ENCODE assay signal across 9 cellular contexts in genomic region chr1:23118957-23119792, GRCh38. TPM values are rescaled to one million over a fixed set of nuclear protein-coding genes. Genes with fewer than 3 reads are reported as not detected.
DNase-seq lines count a peak whose midpoint lies in the region; ATAC-seq and TF ChIP-seq lines count a peak whose summit lies in the region.
"Had no signal": no experiment of that assay in that cellular context is flagged by ENCODE, and none has a peak within 500 bp of the region (broad histone marks: within the 10 kb centered on the region; RNA-seq: fewer than 3 reads in every experiment).

No MANE protein-coding gene starts in this region.

- peak overlapping the region; percentile 79 for H3K27ac ChIP-seq in CD4-positive, CD25-positive, alpha-beta regulatory T cell (ENCODE audit: insufficient read depth, low read length, poor library complexity, severe bottlenecking)
- H3K27ac ChIP-seq in OCI-LY7 (ENCODE audit: low read depth, low read length, poor library complexity, severe bottlenecking), result no peak overlapping the region
- H3K27ac ChIP-seq in ascending aorta, result peak overlapping the region in 1 of 2 donors; percentile 49
- no peak overlapping the region for H3K27ac ChIP-seq in mesenchymal stem cell (ENCODE audit: low read length, poor library complexity, severe bottlenecking)

- peaks cover 35% of the 10 kb centered on the region for H3K4me1 ChIP-seq in CD4-positive, CD25-positive, alpha-beta regulatory T cell (ENCODE audit: control insufficient read depth, insufficient read depth, low read length, poor library complexity, severe bottlenecking)
- H3K4me1 ChIP-seq in OCI-LY7 (ENCODE audit: insufficient read depth, low read length, poor library complexity, severe bottlenecking) (peaks cover 27% of the 10 kb centered on the region), ascending aorta (peaks cover 2 to 31% of the 10 kb centered on the region in 2 donors), mesenchymal stem cell (ENCODE audit: control insufficient read depth, insufficient read depth, low read depth, low read length) (peaks cover 13% of the 10 kb centered on the region)

- H3K36me3 Mint-ChIP-seq in CD4-positive, CD25-positive, alpha-beta regulatory T cell, result no peaks in the 10 kb centered on the region

- H4K20me1 ChIP-seq in OCI-LY7 (ENCODE audit: insufficient read depth, low read length), result 0 out of 2 replicates have a peak, but pooled peaks cover 14% of the 10 kb centered on the region

- H2BK12ac ChIP-seq in mesenchymal stem cell (ENCODE audit: low read length in 2 of 2), result no peak overlapping the region

- TF ChIP-seq CTCF in OCI-LY7 (conservative IDR thresholded peaks at IDR 0.05; ENCODE audit: low read length) (no peak), ascending aorta (IDR thresholded peaks at IDR 0.05) (no peak)

- H3K79me2 ChIP-seq in OCI-LY7 (ENCODE audit: insufficient read depth, low read depth, low read length), result peaks cover 40% of the 10 kb centered on the region; the same call in 1 of the 2 replicates

- no peak overlapping the region for H3K23ac ChIP-seq in mesenchymal stem cell (ENCODE audit: low read length in 2 of 2)

- no peak overlapping the region for H2BK15ac ChIP-seq in mesenchymal stem cell (ENCODE audit: low read depth, poor library complexity, severe bottlenecking)

- CTCF ChIA-PET in OCI-LY7 (lab: Charles Lee; ENCODE audit: unreplicated experiment), result interaction anchor here (1.1 to 1.6 kb wide), 2 partner anchors 9 to 65 kb away, joined by 3 to 6 read pairs; no protein-coding TSS in a partner anchor

- peak; percentile 26 to 81 (median 61) for DNase-seq in CD4-positive, CD25-positive, alpha-beta regulatory T cell
- DNase-seq in OCI-LY7 (ENCODE audit: low spot score) (no peak), ascending aorta (ENCODE audit: low spot score in 2 of 2) (no peak), mesenchymal stem cell (peak; percentile 71), AG08396 (ENCODE audit: low spot score) (no peak), ecto neural progenitor cell (ENCODE audit: low spot score) (no peak), NCI-H2171 treated with DMSO at 0.1 percent for 48 hours (lab: John Stamatoyannopoulos, UW) (no peak), HuH-7.5 (ENCODE audit: low spot score) (no peak)

- H3K9me3 Mint-ChIP-seq in CD4-positive, CD25-positive, alpha-beta regulatory T cell, result no peaks in the 10 kb centered on the region
- H3K9me3 Mint-ChIP-seq: nephron had no signal

- H4K8ac ChIP-seq in mesenchymal stem cell (ENCODE audit: low read length), result no peak overlapping the region

- no peak overlapping the region for H2BK5ac ChIP-seq in mesenchymal stem cell (ENCODE audit: low read depth, low read length, poor library complexity, severe bottlenecking)

- POLR2A ChIA-PET in OCI-LY7 (lab: Charles Lee), result interaction anchor here (0.5 to 1.1 kb wide), 6 partner anchors 9 to 646 kb away, joined by 3 to 5 read pairs (median 3); no protein-coding TSS in a partner anchor

- H3K36me3 ChIP-seq in CD4-positive, CD25-positive, alpha-beta regulatory T cell (ENCODE audit: control insufficient read depth, insufficient read depth, low read length), result no peaks in the 10 kb centered on the region
- H3K36me3 ChIP-seq in OCI-LY7 (ENCODE audit: insufficient read depth, low read length), result no peaks in the 10 kb centered on the region
- no peaks in the 10 kb centered on the region for H3K36me3 ChIP-seq in ascending aorta
- H3K36me3 ChIP-seq in mesenchymal stem cell (ENCODE audit: control insufficient read depth in 1 of 2, insufficient read depth in 2 of 2, low read depth in 1 of 2, low read length in 2 of 2), result peaks cover 0 to 3% of the 10 kb centered on the region in 2 experiments

- H3K4me3 ChIP-seq in CD4-positive, CD25-positive, alpha-beta regulatory T cell (ENCODE audit: low read depth, low read length), result peak overlapping the region; percentile 62
- no peak overlapping the region for H3K4me3 ChIP-seq in OCI-LY7 (ENCODE audit: low read depth, low read length, poor library complexity, severe bottlenecking)
- H3K4me3 ChIP-seq in ascending aorta, result peak overlapping the region; percentile 3 to 43
- H3K4me3 ChIP-seq in mesenchymal stem cell (ENCODE audit: insufficient read depth in 1 of 2, low read depth in 1 of 2, low read length in 2 of 2), result peak overlapping the region in 1 of 2 experiments; percentile 52

- H2AK5ac ChIP-seq in mesenchymal stem cell (ENCODE audit: low read length, severe bottlenecking), result no peak overlapping the region

- H3K14ac ChIP-seq in mesenchymal stem cell (ENCODE audit: low read length in 2 of 2), result no peak overlapping the region

- WGBS in mesenchymal stem cell, result 94% methylated on average over 4 of the region's 8 CpGs

- ATAC-seq in CD4-positive, CD25-positive, alpha-beta regulatory T cell (ENCODE audit: low read depth in 2 of 2), result peak; percentile 67 to 77

- intact Hi-C loops in OCI-LY7 (cut with micrococcal nuclease; ENCODE audit: unreplicated experiment), result no loop called here
- intact Hi-C loops in ascending aorta (cut with DNase I), result no loop called here

- no peak overlapping the region for H4K91ac ChIP-seq in mesenchymal stem cell (ENCODE audit: low read length)

- H3K9ac ChIP-seq in mesenchymal stem cell (ENCODE audit: low read length), result peak overlapping the region; percentile 77

- peak overlapping the region; percentile 72 to 96 (median 94) for H3K27ac Mint-ChIP-seq in CD4-positive, CD25-positive, alpha-beta regulatory T cell
- H3K27ac Mint-ChIP-seq: nephron had no signal

- no peak overlapping the region for H2BK120ac ChIP-seq in mesenchymal stem cell (ENCODE audit: low read depth, low read length)

- H3K4me3 Mint-ChIP-seq in CD4-positive, CD25-positive, alpha-beta regulatory T cell, result peak overlapping the region; percentile 70 to 90 (median 77)
- H3K4me3 Mint-ChIP-seq: nephron had no signal

- H3K9me3 ChIP-seq in CD4-positive, CD25-positive, alpha-beta regulatory T cell (ENCODE audit: control insufficient read depth in 2 of 2, low read length in 2 of 2), result no peaks in the 10 kb centered on the region
- H3K9me3 ChIP-seq in OCI-LY7 (ENCODE audit: low read length) (no peaks in the 10 kb centered on the region), ascending aorta (no peaks in the 10 kb centered on the region), mesenchymal stem cell (ENCODE audit: control insufficient read depth, low read length) (no peaks in the 10 kb centered on the region)

- H3K27me3 Mint-ChIP-seq in CD4-positive, CD25-positive, alpha-beta regulatory T cell, result no peaks in the 10 kb centered on the region

- peak overlapping the region; percentile 51 for H3K4me2 ChIP-seq in OCI-LY7 (ENCODE audit: low read length)
- no peak overlapping the region for H3K4me2 ChIP-seq in mesenchymal stem cell (ENCODE audit: low read length, poor library complexity, severe bottlenecking)

- H3K79me1 ChIP-seq in mesenchymal stem cell (replicated peaks; ENCODE audit: low read length, poor library complexity, severe bottlenecking), result peaks cover 4% of the 10 kb centered on the region

- no peaks in the 10 kb centered on the region for H3K9me2 ChIP-seq in OCI-LY7 (ENCODE audit: insufficient read depth, low read length)

- peaks cover 47 to 75% (median 56%) of the 10 kb centered on the region in 4 donors for H3K4me1 Mint-ChIP-seq in CD4-positive, CD25-positive, alpha-beta regulatory T cell

- no peaks in the 10 kb centered on the region for H3K27me3 ChIP-seq in CD4-positive, CD25-positive, alpha-beta regulatory T cell (ENCODE audit: control insufficient read depth, insufficient read depth, low read length)
- H3K27me3 ChIP-seq in ascending aorta (no peaks in the 10 kb centered on the region), mesenchymal stem cell (ENCODE audit: control insufficient read depth in 1 of 2, insufficient read depth in 1 of 2, low read length in 2 of 2) (no peaks in the 10 kb centered on the region)

- H2AFZ ChIP-seq in OCI-LY7 (ENCODE audit: low read length) (no peak overlapping the region), mesenchymal stem cell (ENCODE audit: low read depth, low read length) (no peak overlapping the region)

- no peak overlapping the region for H3K18ac ChIP-seq in mesenchymal stem cell (ENCODE audit: low read depth in 1 of 2, low read length in 2 of 2)

- BruUV-seq in OCI-LY7 (replicated peaks; lab: Mats Ljungman, UMichigan), result no TSS peak

- no peak overlapping the region for H3K4ac ChIP-seq in mesenchymal stem cell (ENCODE audit: low read depth in 1 of 2, low read length in 2 of 2)

RNA-seq across cellular contexts. Expression of gene LUZP1, which starts 49.5 kb away (rescaled TPM):
- 26.7 TPM for total RNA-seq in CD4-positive, CD25-positive, alpha-beta regulatory T cell
- 10 to 100 TPM; 14.9 to 22.4 (median 17.0) TPM for polyA plus RNA-seq in CD4-positive, CD25-positive, alpha-beta regulatory T cell
- total RNA-seq in OCI-LY7 (2014; rRNA removed; shearing (Covaris generic)), result 7.6 and 8.5 TPM in 2 replicates
- total RNA-seq in OCI-LY7 (2022), result 10.3 and 13.6 TPM in 2 replicates
- total RNA-seq in ascending aorta, result 18.0 TPM
- polyA plus RNA-seq in mesenchymal stem cell (2013, experiment 1 of 2), result 39.1 TPM
- polyA plus RNA-seq in mesenchymal stem cell (2013, experiment 2 of 2), result 38.8 TPM

Comparison
In these comparisons a context has a peak if more than half of its experiments do, and no peak if none do; other contexts are left out.
1. DNase-seq: peak in CD4-positive, CD25-positive, alpha-beta regulatory T cell (3 of 3) and mesenchymal stem cell (single experiment); none in OCI-LY7 (single experiment), ascending aorta (0 of 2), AG08396 (single experiment), ecto neural progenitor cell (single experiment), NCI-H2171 treated with DMSO at 0.1 percent for 48 hours (single experiment) and HuH-7.5 (single experiment).